Comparison of ENCODE assay signal across 8 cellular contexts in genomic region chr17:80036715-80037477, GRCh38. TPM values are rescaled to one million over a fixed set of nuclear protein-coding genes. Genes with fewer than 3 reads are reported as not detected.
DNase-seq lines count a peak whose midpoint lies in the region; ATAC-seq and TF ChIP-seq lines count a peak whose summit lies in the region.

No MANE protein-coding gene starts in this region.

- no peaks in the 10 kb centered on the region for H3K36me3 ChIP-seq in ovary

- intact Hi-C loops in head of caudate nucleus (cut with DNase I) (no loop called here), ovary (cut with DNase I) (no loop called here)

- TF ChIP-seq POLR2A in ovary (IDR thresholded peaks at IDR 0.05) = no peak

- peak overlapping the region; percentile 32 to 64 for H3K27ac ChIP-seq in ovary

- no peaks in the 10 kb centered on the region for H3K27me3 ChIP-seq in ovary

- no peak for TF ChIP-seq CTCF in ovary (IDR thresholded peaks at IDR 0.05)

- no peaks in the 10 kb centered on the region for H3K4me1 ChIP-seq in ovary (ENCODE audit: insufficient read depth)

- H3K4me3 ChIP-seq in ovary = peak overlapping the region; percentile 59

- WGBS in ovary, 3 donors = 1% methylated on average over 52 of the region's 52 CpGs

- no peak for ATAC-seq in GM18511 (IDR thresholded peaks at IDR 0.05; ENCODE audit: unreplicated experiment)
- ATAC-seq in HG02763 (IDR thresholded peaks at IDR 0.05; ENCODE audit: unreplicated experiment) = no peak

- H3K9me3 ChIP-seq in ovary = no peaks in the 10 kb centered on the region

- TF ChIP-seq EP300 in ovary (IDR thresholded peaks at IDR 0.05) = no peak

- DNase-seq in NCI-H2107 (lab: John Stamatoyannopoulos, UW) = peak; percentile 23
- no peak for DNase-seq in NCI-H2107 treated with DMSO at 0.1 percent for 48 hours (lab: John Stamatoyannopoulos, UW; ENCODE audit: unreplicated experiment)
- DNase-seq in NCI-H774 (lab: John Stamatoyannopoulos, UW) = peak; percentile 70
- DNase-seq in activated naive CD4-positive, alpha-beta T cell treated with anti-CD3 and anti-CD28 coated beads, Interleukin-2, amount 50 U/mL, for 16 hours = peak; percentile 30
- DNase-seq in head of caudate nucleus = peak; percentile 28 to 81 (median 59)
- peak in 1 of 5 donors; percentile 39 for DNase-seq in ovary

RNA-seq across cellular contexts. Expression of gene CCDC40, which starts 0.5 kb away (rescaled TPM):
- 10 to 100 TPM in 1 of 7 donors, 1 to 10 TPM in 6; 3.7 to 27.8 (median 6.0) TPM for total RNA-seq in ovary
- polyA plus RNA-seq in ovary = 1 to 10 TPM; 1.5 to 6.3 TPM

RNA-seq across cellular contexts. Expression of gene TBC1D16, which starts 1.2 kb away (rescaled TPM):
- 10 to 100 TPM in 6 of 7 donors, 1 to 10 TPM in 1; 9.3 to 40.5 (median 29.3) TPM for total RNA-seq in ovary
- 10 to 100 TPM in 1 of 2 donors, 1 to 10 TPM in 1; 9.9 to 11.9 TPM for polyA plus RNA-seq in ovary
